8 cellular contexts compared by ENCODE assay signal in the genomic region with DNA sequence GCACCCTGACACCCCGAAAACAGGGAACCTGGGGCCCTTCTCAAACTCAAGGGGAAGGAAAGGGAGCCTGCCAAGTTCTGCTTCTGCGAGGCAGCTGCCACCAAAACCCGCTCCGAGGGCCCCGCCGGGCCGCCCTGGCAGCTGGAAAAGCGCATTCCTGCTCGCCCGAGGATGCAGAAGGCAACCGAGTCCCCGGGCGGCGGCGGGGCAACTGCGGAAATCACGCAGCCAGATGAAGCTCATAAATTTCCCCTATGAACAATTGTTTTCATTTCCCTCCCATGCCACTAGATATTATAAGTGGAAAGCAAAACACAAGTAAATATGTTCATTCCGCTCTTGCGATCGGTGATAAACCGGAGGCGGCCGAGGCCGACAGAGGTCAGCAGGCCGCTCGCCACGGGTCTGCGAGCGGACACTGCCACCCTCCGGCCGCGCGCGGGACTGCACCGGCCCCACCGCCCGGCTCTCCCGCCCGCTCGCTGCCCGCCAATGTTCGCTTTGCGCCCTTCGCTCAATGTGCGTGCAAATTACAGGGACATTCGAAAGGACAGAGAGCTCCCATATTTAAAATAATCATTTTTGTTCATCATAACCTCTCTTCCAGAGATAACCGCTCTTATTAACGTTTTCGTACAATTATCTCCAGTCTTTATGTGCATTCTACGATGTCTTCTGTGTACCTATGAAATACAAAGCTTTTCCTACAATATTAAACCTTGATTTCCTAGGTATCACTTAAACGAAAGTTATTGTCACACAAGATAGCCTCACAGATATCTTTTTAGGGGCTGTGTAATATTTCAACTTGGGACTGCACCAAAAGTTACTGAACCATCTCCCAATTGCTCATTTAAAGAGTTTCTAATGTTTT.
A peak's percentile ranks its signal among the peaks of the same experiment; 100 is the strongest.
DNase-seq lines count a peak whose midpoint lies in the region; ATAC-seq, FAIRE-seq and TF ChIP-seq lines count a peak whose summit lies in the region.

No MANE protein-coding gene starts in this region.

- BruUV-seq in MCF 10A (replicated peaks; lab: Mats Ljungman, UMichigan) = no TSS peak

- no peak overlapping the region for H3K4me3 Mint-ChIP-seq in MCF 10A (ENCODE audit: unreplicated experiment)
- peak overlapping the region; percentile 60 for H3K4me3 Mint-ChIP-seq in T-helper 2 cell treated with Interferon-gamma antibody and Interleukin-4, amounts not matched to agents 5 μg/mL and 100 μg/mL, for 36 hours

- TF ChIP-seq CTCF in MCF 10A (IDR thresholded peaks at IDR 0.05; ENCODE audit: unreplicated experiment) (no peak), astrocyte of the cerebellum (IDR thresholded peaks at IDR 0.05; ENCODE audit: low read depth, low read length, missing control alignments) (peak; percentile 98)

- in situ Hi-C loops in T47D (cut with HindIII; ENCODE audit: low pct_unique_long_range_greater_than_20kb, low sequenced_read_pairs) (no loop called here), astrocyte of the cerebellum (cut with HindIII; ENCODE audit: low sequenced_read_pairs) (no loop called here)

- CTCF ChIA-PET in MCF 10A (lab: Yijun Ruan, JAX) = no interaction called here

- intact Hi-C loops in MCF 10A (cut with micrococcal nuclease) = no loop called here

- H3K9me3 ChIP-seq in iPS-18a (ENCODE audit: control insufficient read depth, low read depth, low read length) (no peaks in the 10 kb centered on the region), small intestine (ENCODE audit: control insufficient read depth, low read depth) (no peaks in the 10 kb centered on the region)

- H3K4me3 ChIP-seq in astrocyte of the cerebellum (ENCODE audit: low read depth, low read length) = peak overlapping the region; percentile 16
- H3K4me3 ChIP-seq in iPS-18a (ENCODE audit: low read length) = peak overlapping the region; percentile 57
- H3K4me3 ChIP-seq in small intestine (ENCODE audit: low read depth in 1 of 2, low read length in 2 of 2) = no peak overlapping the region

- WGBS in small intestine, 3 donors = 4 to 7% (median 6%) methylated on average over 46 to 51 of the region's 51 CpGs

- no peak for FAIRE-seq in HTR-8/SVneo (lab: Jason Lieb, UNC)
- no peak for FAIRE-seq in small intestine (lab: Jason Lieb, UNC)

- no peaks in the 10 kb centered on the region for H3K36me3 ChIP-seq in iPS-18a (ENCODE audit: control insufficient read depth, low read depth, low read length)
- no peaks in the 10 kb centered on the region for H3K36me3 ChIP-seq in small intestine (ENCODE audit: control insufficient read depth in 2 of 2, insufficient read depth in 2 of 2, low read length in 2 of 2)

- H3K27ac ChIP-seq in iPS-18a (ENCODE audit: low read length) (no peak overlapping the region), small intestine (ENCODE audit: low read depth in 1 of 2, low read length in 1 of 2) (no peak overlapping the region)

- no peak overlapping the region for H3K27ac Mint-ChIP-seq in MCF 10A (ENCODE audit: low read depth, unreplicated experiment)
- no peak overlapping the region for H3K27ac Mint-ChIP-seq in T-helper 2 cell treated with Interferon-gamma antibody and Interleukin-4, amounts not matched to agents 5 μg/mL and 100 μg/mL, for 36 hours

- H3K27me3 ChIP-seq in iPS-18a (ENCODE audit: control insufficient read depth, insufficient read depth, low read length) (peaks cover 26% of the 10 kb centered on the region), small intestine (ENCODE audit: control insufficient read depth in 2 of 2, insufficient read depth in 2 of 2, low read length in 2 of 2) (peaks cover 0 to 9% of the 10 kb centered on the region in 2 donors)

- peaks cover 10% of the 10 kb centered on the region for H3K9me3 Mint-ChIP-seq in MCF 10A (ENCODE audit: unreplicated experiment)
- H3K9me3 Mint-ChIP-seq in T-helper 2 cell treated with Interferon-gamma antibody and Interleukin-4, amounts not matched to agents 5 μg/mL and 100 μg/mL, for 36 hours = no peaks in the 10 kb centered on the region

- no peak overlapping the region for H3K9ac ChIP-seq in iPS-18a (ENCODE audit: low read length)

- POLR2A ChIA-PET in MCF 10A (lab: Yijun Ruan, JAX) = no interaction called here

- H3K4me1 ChIP-seq in iPS-18a (ENCODE audit: control insufficient read depth, low read depth, low read length) (no peaks in the 10 kb centered on the region), small intestine (ENCODE audit: control insufficient read depth in 2 of 2, insufficient read depth in 1 of 2, low read depth in 1 of 2, low read length in 1 of 2) (no peaks in the 10 kb centered on the region)

- H3K36me3 Mint-ChIP-seq in MCF 10A (ENCODE audit: insufficient read depth, unreplicated experiment) = no peaks in the 10 kb centered on the region
- H3K36me3 Mint-ChIP-seq in T-helper 2 cell treated with Interferon-gamma antibody and Interleukin-4, amounts not matched to agents 5 μg/mL and 100 μg/mL, for 36 hours (ENCODE audit: low read depth) = no peaks in the 10 kb centered on the region

- ATAC-seq in HG02588 (IDR thresholded peaks at IDR 0.05; ENCODE audit: unreplicated experiment) = no peak

- DNase-seq in T47D (ENCODE audit: low read depth in 1 of 2, low spot score in 1 of 2) (peak; percentile 28 to 44), MCF 10A (ENCODE audit: unreplicated experiment) (no peak), HTR-8/SVneo (ENCODE audit: insufficient read length, low spot score) (peak; percentile 63), astrocyte of the cerebellum (ENCODE audit: low read depth) (no peak), small intestine (peak; percentile 39)
- DNase-seq in T-helper 2 cell treated with Interferon-gamma antibody and Interleukin-4, amounts not matched to agents 5 μg/mL and 100 μg/mL, for 36 hours (ENCODE audit: low spot score) = peak; percentile 50

- H3K27me3 Mint-ChIP-seq in MCF 10A (ENCODE audit: insufficient read depth, unreplicated experiment) = no peaks in the 10 kb centered on the region
- H3K27me3 Mint-ChIP-seq in T-helper 2 cell treated with Interferon-gamma antibody and Interleukin-4, amounts not matched to agents 5 μg/mL and 100 μg/mL, for 36 hours (ENCODE audit: low read depth) = peaks cover 28% of the 10 kb centered on the region

- no peaks in the 10 kb centered on the region for H3K4me1 Mint-ChIP-seq in MCF 10A (ENCODE audit: insufficient read depth, unreplicated experiment)
- H3K4me1 Mint-ChIP-seq in T-helper 2 cell treated with Interferon-gamma antibody and Interleukin-4, amounts not matched to agents 5 μg/mL and 100 μg/mL, for 36 hours (ENCODE audit: low read depth) = peaks cover 8% of the 10 kb centered on the region

Comparison
In these comparisons a context has a peak if more than half of its experiments do, and no peak if none do; other contexts are left out.
1. DNase-seq: peak in T47D (2 of 2), HTR-8/SVneo (single experiment), T-helper 2 cell treated with Interferon-gamma antibody and Interleukin-4, amounts not matched to agents 5 μg/mL and 100 μg/mL, for 36 hours (single experiment) and small intestine (single experiment); none in MCF 10A (single experiment) and astrocyte of the cerebellum (single experiment).
2. H3K4me3 ChIP-seq: peak in astrocyte of the cerebellum (single experiment) and iPS-18a (single experiment); none in small intestine (0 of 2).